ENCODE assay signal across 8 cellular contexts in the genomic region with DNA sequence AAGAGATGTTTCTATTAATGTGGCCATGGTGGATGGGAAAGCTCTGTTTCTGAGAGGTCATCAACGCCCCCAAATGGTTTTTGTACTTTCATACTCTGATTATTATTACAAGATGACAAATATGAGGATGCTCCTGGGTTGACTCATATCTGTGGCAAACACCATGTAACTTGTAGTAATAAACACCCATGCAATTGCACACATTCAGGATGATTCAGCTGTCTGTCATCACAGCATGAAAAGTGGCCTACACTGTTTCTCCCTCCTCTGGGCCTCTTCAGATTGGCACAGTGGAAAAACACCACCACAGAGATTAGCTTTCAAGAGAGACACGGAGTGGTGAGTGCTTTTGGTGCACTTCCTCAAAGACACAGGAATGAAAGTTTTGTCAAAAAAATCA.
DNase-seq lines count a peak whose midpoint lies in the region; ATAC-seq and TF ChIP-seq lines count a peak whose summit lies in the region.

No MANE protein-coding gene starts in this region.

- CTCF ChIA-PET in GM10248 (lab: Yijun Ruan, JAX) = interaction anchor here (1.0 to 2.1 kb wide), 3 partner anchors 11 to 180 kb away, joined by 3 to 6 read pairs (median 4); no protein-coding TSS in a partner anchor

- DNase-seq in Caki2 (ENCODE audit: low read depth) (peak; percentile 94), HCEC 1CT (peak; percentile 98), RKO (ENCODE audit: low spot score) (peak; percentile 93), glomerular visceral epithelial cell (ENCODE audit: extremely low spot score) (peak; percentile 80), NCI-H2029 (lab: John Stamatoyannopoulos, UW) (no peak), GM10248 (ENCODE audit: extremely low spot score) (no peak), NCI-H2196 (lab: John Stamatoyannopoulos, UW; ENCODE audit: unreplicated experiment) (no peak)

- no peak for TF ChIP-seq CTCF in GM10248 (IDR thresholded peaks at IDR 0.05; ENCODE audit: control extremely low read depth, extremely low read depth, low read depth, missing control alignments)

- POLR2A ChIA-PET in GM10248 (lab: Yijun Ruan, JAX) = no interaction called here

- no peak for ATAC-seq in HG02678 (IDR thresholded peaks at IDR 0.05; ENCODE audit: unreplicated experiment)

- in situ Hi-C loops in Caki2 (cut with HindIII; ENCODE audit: low pct_unique_long_range_greater_than_20kb, low sequenced_read_pairs) = no loop called here

Comparison
In these comparisons a context has a peak if more than half of its experiments do, and no peak if none do; other contexts are left out.
1. DNase-seq: peak in Caki2 (single experiment), HCEC 1CT (single experiment), RKO (single experiment) and glomerular visceral epithelial cell (single experiment); none in NCI-H2029 (single experiment), GM10248 (single experiment) and NCI-H2196 (single experiment).